Comparison of ENCODE assay signal across 9 cellular contexts in genomic region chr12:132540436-132540835, GRCh38.
"Had no signal": no experiment of that assay in that cellular context is flagged by ENCODE, and none has a peak within 500 bp of the region (broad histone marks: within the 10 kb centered on the region; RNA-seq: fewer than 3 reads in every experiment).

No MANE protein-coding gene starts in this region.

- H2AFZ ChIP-seq: GM23248 had no signal

- H3K27ac ChIP-seq: GM23248, HL-60, KMS-11 had no signal

- H3K4me3 ChIP-seq: GM23248 had no signal

- H3K4me2 ChIP-seq: KMS-11 had no signal

- H3K9ac ChIP-seq: GM23248, KMS-11 had no signal

- DNase-seq: GM23248, GOT3, H9, HCEC 1CT, HFFc6, KBM-7 had no signal

- ATAC-seq: HepG2 had no signal
